In genomic region chr19:50835103-50835784, GRCh38 we compare ENCODE assay signal across 3 cellular contexts.
TF ChIP-seq lines count a peak whose summit lies in the region.

No MANE protein-coding gene starts in this region.

TF ChIP-seq in A549, 52 proteins besides CTCF, POLR2A, EP300 and RAD21:
- 0 out of 2 replicates have a peak, but pooled peaks have one; percentile 23 for TF ChIP-seq RNF2 (IDR thresholded peaks at IDR 0.05; ENCODE audit: borderline replicate concordance, low read depth)
- no peak for TF ChIP-seq CBX8 (IDR thresholded peaks at IDR 0.05)
- TF ChIP-seq RFX5 (IDR thresholded peaks at IDR 0.05) = no peak
- no peak for TF ChIP-seq KDM1A (IDR thresholded peaks at IDR 0.05; ENCODE audit: low read depth)

TF ChIP-seq in HEK293, 187 proteins besides CTCF, POLR2A, EP300 and RAD21:
- TF ChIP-seq SETDB1 (IDR thresholded peaks at IDR 0.05; ENCODE audit: insufficient read length, low read length) (no peak), IKZF3 (tag by site-specific recombination; IDR thresholded peaks at IDR 0.05) (no peak), KLF16 (tag by site-specific recombination; IDR thresholded peaks at IDR 0.05) (no peak), OVOL3 (tag by site-specific recombination; IDR thresholded peaks at IDR 0.05) (no peak), ZNF791 (tag by site-specific recombination; IDR thresholded peaks at IDR 0.05) (no peak), RBAK (tag by site-specific recombination; IDR thresholded peaks at IDR 0.05) (no peak), ZNF26 (tag by site-specific recombination; IDR thresholded peaks at IDR 0.05) (no peak), ZBTB10 (tag by site-specific recombination; IDR thresholded peaks at IDR 0.05) (no peak), ZNF19 (tag by site-specific recombination; IDR thresholded peaks at IDR 0.05; ENCODE audit: low read depth) (no peak), REPIN1 (tag by site-specific recombination; IDR thresholded peaks at IDR 0.05; ENCODE audit: low read depth) (no peak), ZNF350 (tag by site-specific recombination; IDR thresholded peaks at IDR 0.05) (no peak), ZNF548 (tag by site-specific recombination; IDR thresholded peaks at IDR 0.05) (0 out of 2 replicates have a peak, but pooled peaks have one; percentile 18), ZNF121 (tag by site-specific recombination; IDR thresholded peaks at IDR 0.05) (0 out of 2 replicates have a peak, but pooled peaks have one; percentile 45), ZNF311 (tag by site-specific recombination; IDR thresholded peaks at IDR 0.05; ENCODE audit: borderline replicate concordance) (no peak)
- TF ChIP-seq, protein P1, sequence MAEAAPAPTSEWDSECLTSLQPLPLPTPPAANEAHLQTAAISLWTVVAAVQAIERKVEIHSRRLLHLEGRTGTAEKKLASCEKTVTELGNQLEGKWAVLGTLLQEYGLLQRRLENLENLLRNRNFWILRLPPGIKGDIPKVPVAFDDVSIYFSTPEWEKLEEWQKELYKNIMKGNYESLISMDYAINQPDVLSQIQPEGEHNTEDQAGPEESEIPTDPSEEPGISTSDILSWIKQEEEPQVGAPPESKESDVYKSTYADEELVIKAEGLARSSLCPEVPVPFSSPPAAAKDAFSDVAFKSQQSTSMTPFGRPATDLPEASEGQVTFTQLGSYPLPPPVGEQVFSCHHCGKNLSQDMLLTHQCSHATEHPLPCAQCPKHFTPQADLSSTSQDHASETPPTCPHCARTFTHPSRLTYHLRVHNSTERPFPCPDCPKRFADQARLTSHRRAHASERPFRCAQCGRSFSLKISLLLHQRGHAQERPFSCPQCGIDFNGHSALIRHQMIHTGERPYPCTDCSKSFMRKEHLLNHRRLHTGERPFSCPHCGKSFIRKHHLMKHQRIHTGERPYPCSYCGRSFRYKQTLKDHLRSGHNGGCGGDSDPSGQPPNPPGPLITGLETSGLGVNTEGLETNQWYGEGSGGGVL (tag by site-specific recombination; IDR thresholded peaks at IDR 0.05) = no peak
- TF ChIP-seq, protein P2, sequence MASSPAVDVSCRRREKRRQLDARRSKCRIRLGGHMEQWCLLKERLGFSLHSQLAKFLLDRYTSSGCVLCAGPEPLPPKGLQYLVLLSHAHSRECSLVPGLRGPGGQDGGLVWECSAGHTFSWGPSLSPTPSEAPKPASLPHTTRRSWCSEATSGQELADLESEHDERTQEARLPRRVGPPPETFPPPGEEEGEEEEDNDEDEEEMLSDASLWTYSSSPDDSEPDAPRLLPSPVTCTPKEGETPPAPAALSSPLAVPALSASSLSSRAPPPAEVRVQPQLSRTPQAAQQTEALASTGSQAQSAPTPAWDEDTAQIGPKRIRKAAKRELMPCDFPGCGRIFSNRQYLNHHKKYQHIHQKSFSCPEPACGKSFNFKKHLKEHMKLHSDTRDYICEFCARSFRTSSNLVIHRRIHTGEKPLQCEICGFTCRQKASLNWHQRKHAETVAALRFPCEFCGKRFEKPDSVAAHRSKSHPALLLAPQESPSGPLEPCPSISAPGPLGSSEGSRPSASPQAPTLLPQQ (tag by site-specific recombination; IDR thresholded peaks at IDR 0.05) = no peak

TF ChIP-seq in HepG2, 621 proteins besides CTCF, POLR2A, EP300 and RAD21:
- TF ChIP-seq ETV6 (CRISPR knock-in tag; conservative IDR thresholded peaks at IDR 0.05) (no peak), ZNF598 (CRISPR knock-in tag; IDR thresholded peaks at IDR 0.05; ENCODE audit: borderline replicate concordance) (no peak), KDM6A (CRISPR knock-in tag; IDR thresholded peaks at IDR 0.05; ENCODE audit: low read depth) (no peak), SOX5 (CRISPR knock-in tag; IDR thresholded peaks at IDR 0.05; ENCODE audit: borderline replicate concordance) (no peak), MYNN (CRISPR knock-in tag; IDR thresholded peaks at IDR 0.05; ENCODE audit: low read depth) (no peak), REXO4 (CRISPR knock-in tag; IDR thresholded peaks at IDR 0.05; ENCODE audit: borderline replicate concordance) (no peak), FOXC1 (CRISPR knock-in tag; IDR thresholded peaks at IDR 0.05; ENCODE audit: borderline replicate concordance) (no peak), ZNF160 (CRISPR knock-in tag; IDR thresholded peaks at IDR 0.05) (no peak), PAX8 (CRISPR knock-in tag; IDR thresholded peaks at IDR 0.05; ENCODE audit: borderline replicate concordance) (0 out of 2 replicates have a peak, but pooled peaks have one; percentile 8), ZNF432 (CRISPR knock-in tag; IDR thresholded peaks at IDR 0.05; ENCODE audit: borderline replicate concordance) (no peak), ZNF776 (CRISPR knock-in tag; IDR thresholded peaks at IDR 0.05) (0 out of 2 replicates have a peak, but pooled peaks have one; percentile 8), BRD4 (CRISPR knock-in tag; IDR thresholded peaks at IDR 0.05) (no peak), NFYB (CRISPR knock-in tag; IDR thresholded peaks at IDR 0.05) (no peak), CREB3 (CRISPR knock-in tag; IDR thresholded peaks at IDR 0.05) (no peak)
- TF ChIP-seq, protein P3, sequence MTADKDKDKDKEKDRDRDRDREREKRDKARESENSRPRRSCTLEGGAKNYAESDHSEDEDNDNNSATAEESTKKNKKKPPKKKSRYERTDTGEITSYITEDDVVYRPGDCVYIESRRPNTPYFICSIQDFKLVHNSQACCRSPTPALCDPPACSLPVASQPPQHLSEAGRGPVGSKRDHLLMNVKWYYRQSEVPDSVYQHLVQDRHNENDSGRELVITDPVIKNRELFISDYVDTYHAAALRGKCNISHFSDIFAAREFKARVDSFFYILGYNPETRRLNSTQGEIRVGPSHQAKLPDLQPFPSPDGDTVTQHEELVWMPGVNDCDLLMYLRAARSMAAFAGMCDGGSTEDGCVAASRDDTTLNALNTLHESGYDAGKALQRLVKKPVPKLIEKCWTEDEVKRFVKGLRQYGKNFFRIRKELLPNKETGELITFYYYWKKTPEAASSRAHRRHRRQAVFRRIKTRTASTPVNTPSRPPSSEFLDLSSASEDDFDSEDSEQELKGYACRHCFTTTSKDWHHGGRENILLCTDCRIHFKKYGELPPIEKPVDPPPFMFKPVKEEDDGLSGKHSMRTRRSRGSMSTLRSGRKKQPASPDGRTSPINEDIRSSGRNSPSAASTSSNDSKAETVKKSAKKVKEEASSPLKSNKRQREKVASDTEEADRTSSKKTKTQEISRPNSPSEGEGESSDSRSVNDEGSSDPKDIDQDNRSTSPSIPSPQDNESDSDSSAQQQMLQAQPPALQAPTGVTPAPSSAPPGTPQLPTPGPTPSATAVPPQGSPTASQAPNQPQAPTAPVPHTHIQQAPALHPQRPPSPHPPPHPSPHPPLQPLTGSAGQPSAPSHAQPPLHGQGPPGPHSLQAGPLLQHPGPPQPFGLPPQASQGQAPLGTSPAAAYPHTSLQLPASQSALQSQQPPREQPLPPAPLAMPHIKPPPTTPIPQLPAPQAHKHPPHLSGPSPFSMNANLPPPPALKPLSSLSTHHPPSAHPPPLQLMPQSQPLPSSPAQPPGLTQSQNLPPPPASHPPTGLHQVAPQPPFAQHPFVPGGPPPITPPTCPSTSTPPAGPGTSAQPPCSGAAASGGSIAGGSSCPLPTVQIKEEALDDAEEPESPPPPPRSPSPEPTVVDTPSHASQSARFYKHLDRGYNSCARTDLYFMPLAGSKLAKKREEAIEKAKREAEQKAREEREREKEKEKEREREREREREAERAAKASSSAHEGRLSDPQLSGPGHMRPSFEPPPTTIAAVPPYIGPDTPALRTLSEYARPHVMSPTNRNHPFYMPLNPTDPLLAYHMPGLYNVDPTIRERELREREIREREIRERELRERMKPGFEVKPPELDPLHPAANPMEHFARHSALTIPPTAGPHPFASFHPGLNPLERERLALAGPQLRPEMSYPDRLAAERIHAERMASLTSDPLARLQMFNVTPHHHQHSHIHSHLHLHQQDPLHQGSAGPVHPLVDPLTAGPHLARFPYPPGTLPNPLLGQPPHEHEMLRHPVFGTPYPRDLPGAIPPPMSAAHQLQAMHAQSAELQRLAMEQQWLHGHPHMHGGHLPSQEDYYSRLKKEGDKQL (CRISPR knock-in tag; IDR thresholded peaks at IDR 0.05; ENCODE audit: low read depth) = no peak
TF ChIP-seq in HepG2: peak in this region for 2.
